In genomic region chr6:34679552-34680255, GRCh38 we compare ENCODE assay signal across 13 cellular contexts. TPM values are rescaled to one million over a fixed set of nuclear protein-coding genes. Genes with fewer than 3 reads are reported as not detected.
DNase-seq lines count a peak whose midpoint lies in the region; ATAC-seq and TF ChIP-seq lines count a peak whose summit lies in the region.
"Had no signal": no experiment of that assay in that cellular context is flagged by ENCODE, and none has a peak within 500 bp of the region (broad histone marks: within the 10 kb centered on the region; RNA-seq: fewer than 3 reads in every experiment).

No MANE protein-coding gene starts in this region.

- H3K27me3 ChIP-seq in prostate gland (replicated peaks; ENCODE audit: insufficient read depth) = no peaks in the 10 kb centered on the region
- H3K27me3 ChIP-seq: ovary had no signal

- H3K4me3 Mint-ChIP-seq in natural killer cell = no peak overlapping the region
- H3K4me3 Mint-ChIP-seq: activated T-cell treated with anti-CD3 and anti-CD28 coated beads, Interleukin-2, amount 50 U/mL, for 72 hours; CD14-positive monocyte had no signal

- DNase-seq in CD1c-positive myeloid dendritic cell (ENCODE audit: extremely low spot score) (peak; percentile 59), HCEC 1CT (peak; percentile 60), astrocyte of the hippocampus (ENCODE audit: low read depth, low spot score) (peak; percentile 31), natural killer cell (no peak), caudate nucleus (lab: John Stamatoyannopoulos, UW) (no peak), prostate gland (ENCODE audit: low spot score) (no peak), NCI-H2029 treated with DMSO at 0.1 percent for 48 hours (lab: John Stamatoyannopoulos, UW) (no peak), AG08396 (ENCODE audit: low spot score) (no peak)
- DNase-seq: activated T-cell treated with anti-CD3 and anti-CD28 coated beads, Interleukin-2, amount 50 U/mL, for 72 hours; NCI-H187 treated with DMSO at 0.1 percent for 48 hours; ovary; substantia nigra had no signal

- no peak overlapping the region for H3K4me3 ChIP-seq in prostate gland
- H3K4me3 ChIP-seq: ovary had no signal

- H3K27me3 Mint-ChIP-seq in natural killer cell (ENCODE audit: low read depth in 2 of 2) = no peaks in the 10 kb centered on the region

- H3K9me3 Mint-ChIP-seq in natural killer cell = no peaks in the 10 kb centered on the region
- H3K9me3 Mint-ChIP-seq: activated T-cell treated with anti-CD3 and anti-CD28 coated beads, Interleukin-2, amount 50 U/mL, for 72 hours; CD14-positive monocyte had no signal

- ATAC-seq in natural killer cell = no peak
- ATAC-seq: activated T-cell treated with anti-CD3 and anti-CD28 coated beads, Interleukin-2, amount 50 U/mL, for 72 hours had no signal

- peak overlapping the region; percentile 30 to 67 for H3K27ac Mint-ChIP-seq in natural killer cell
- H3K27ac Mint-ChIP-seq: activated T-cell treated with anti-CD3 and anti-CD28 coated beads, Interleukin-2, amount 50 U/mL, for 72 hours had no signal

- no peak for TF ChIP-seq CTCF in natural killer cell (IDR thresholded peaks at IDR 0.05)
- TF ChIP-seq CTCF in prostate gland (IDR thresholded peaks at IDR 0.05) = no peak

- H3K36me3 Mint-ChIP-seq in natural killer cell = no peaks in the 10 kb centered on the region

- H3K36me3 ChIP-seq in prostate gland = no peaks in the 10 kb centered on the region
- H3K36me3 ChIP-seq: ovary had no signal

- TF ChIP-seq POLR2A in prostate gland (IDR thresholded peaks at IDR 0.05) = no peak

- H3K27ac ChIP-seq in caudate nucleus (ENCODE audit: low read depth, low read length) (no peak overlapping the region), prostate gland (no peak overlapping the region)
- H3K27ac ChIP-seq: ovary had no signal

- WGBS in prostate gland = 58% methylated on average over 1 of the region's 1 CpG

- intact Hi-C loops in natural killer cell (cut with micrococcal nuclease) (no loop called here), prostate gland (cut with DNase I) (no loop called here)

- H3K4me1 ChIP-seq in prostate gland (replicated peaks) = no peaks in the 10 kb centered on the region

- no peaks in the 10 kb centered on the region for H3K9me3 ChIP-seq in prostate gland
- H3K9me3 ChIP-seq: ovary had no signal

- peaks cover 27 to 31% of the 10 kb centered on the region in 2 donors for H3K4me1 Mint-ChIP-seq in natural killer cell

RNA-seq across cellular contexts. Expression of gene ILRUN, which starts 16.9 kb away (rescaled TPM):
- total RNA-seq in natural killer cell = 100 to 1,000 TPM in 1 of 3 donors, 10 to 100 TPM in 2; 91.2 to 101 (median 92.3) TPM
- total RNA-seq in prostate gland = 10 to 100 TPM; 57.4 to 93.6 TPM

Comparison
In these comparisons a context has a peak if more than half of its experiments do, and no peak if none do; other contexts are left out.
1. DNase-seq: peak in CD1c-positive myeloid dendritic cell (single experiment), HCEC 1CT (single experiment) and astrocyte of the hippocampus (single experiment); none in natural killer cell (single experiment), caudate nucleus (0 of 61), prostate gland (single experiment), NCI-H2029 treated with DMSO at 0.1 percent for 48 hours (single experiment) and AG08396 (single experiment).